ENCODE assay signal across 28 cellular contexts in the genomic region with DNA sequence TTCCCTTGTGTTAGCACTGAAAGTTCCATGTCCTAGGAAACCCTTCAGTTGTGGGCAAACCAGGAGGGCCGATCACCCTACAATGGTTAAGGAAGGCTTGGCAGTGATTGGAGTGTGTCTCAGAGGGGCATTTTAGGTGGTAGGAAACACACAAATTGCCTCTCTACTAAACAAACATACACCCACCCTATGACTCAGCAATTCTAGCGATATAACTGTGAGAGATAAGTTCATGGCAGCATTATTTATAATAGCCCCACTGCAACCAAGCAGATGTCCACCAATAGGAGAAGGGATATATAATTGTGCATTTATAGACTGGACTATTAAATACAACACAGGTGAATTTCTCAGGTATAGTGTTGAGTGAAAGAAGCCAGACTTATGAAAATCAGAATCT.
"Had no signal": no experiment of that assay in that cellular context is flagged by ENCODE, and none has a peak within 500 bp of the region (broad histone marks: within the 10 kb centered on the region; RNA-seq: fewer than 3 reads in every experiment).

No MANE protein-coding gene starts in this region.

- ATAC-seq: esophagus mucosa, gastrocnemius medialis, heart right ventricle, left cardiac atrium, left lung, left ventricle myocardium superior, lower lobe of right lung, mucosa of descending colon had no signal

- H3K9me3 ChIP-seq: gastrocnemius medialis had no signal

- H3K4me1 ChIP-seq: esophagus squamous epithelium, gastrocnemius medialis, heart right ventricle, left lung, lower lobe of right lung had no signal

- H3K36me3 ChIP-seq: esophagus squamous epithelium, gastrocnemius medialis, heart right ventricle, left lung, lower lobe of right lung had no signal

- DNase-seq: dermis blood vessel endothelial cell; dorsolateral prefrontal cortex; effector CD4-positive, alpha-beta T cell; effector memory CD4-positive, alpha-beta T cell; erythroblast; esophagus squamous epithelium; foreskin fibroblast; foreskin melanocyte; gastrocnemius medialis; glutamatergic neuron; head of caudate nucleus; heart right ventricle; hippocampal formation; left cardiac atrium; left lung; left ventricle myocardium superior; lower lobe of right lung; mesenchymal stem cell; mucosa of descending colon; naive B cell had no signal

- H3K27me3 ChIP-seq: dorsolateral prefrontal cortex, esophagus squamous epithelium, gastrocnemius medialis, heart right ventricle, left lung had no signal

- H3K36me3 Mint-ChIP-seq: mesothelial cell of epicardium had no signal

- H3K4me3 Mint-ChIP-seq: mesothelial cell of epicardium, naive B cell had no signal

- H3K4me3 ChIP-seq: coronary artery, dorsolateral prefrontal cortex, esophagus squamous epithelium, gastrocnemius medialis, heart right ventricle, left lung, lower lobe of right lung, mucosa of descending colon had no signal

- H3K27ac Mint-ChIP-seq: mesothelial cell of epicardium, naive B cell had no signal

- FAIRE-seq: colon, endothelial cell of umbilical vein, islet of Langerhans, keratinocyte had no signal

- H3K27ac ChIP-seq: coronary artery, dorsolateral prefrontal cortex, epithelial cell of prostate, esophagus squamous epithelium, gastrocnemius medialis, heart right ventricle, left lung, lower lobe of right lung had no signal

- H3K4me1 Mint-ChIP-seq: mesothelial cell of epicardium, naive B cell had no signal
